In genomic region chr1:199901341-199901740, GRCh38 we compare ENCODE assay signal across 9 cellular contexts.
"Had no signal": no experiment of that assay in that cellular context is flagged by ENCODE, and none has a peak within 500 bp of the region (broad histone marks: within the 10 kb centered on the region; RNA-seq: fewer than 3 reads in every experiment).

No MANE protein-coding gene starts in this region.

- H3K27ac ChIP-seq: HL-60 had no signal

- FAIRE-seq: H1, H54, HepG2 had no signal

- H3K4me3 ChIP-seq: GM23338 had no signal

- DNase-seq: H9, HCEC 1CT, HFFc6, KBM-7 had no signal
